1 cellular context compared by ENCODE assay signal in genomic region chr17:44348988-44349364, GRCh38.
TF ChIP-seq lines count a peak whose summit lies in the region.

No MANE protein-coding gene starts in this region.

TF ChIP-seq in GM12878, 131 proteins besides CTCF, POLR2A, EP300 and RAD21:
- no peak for TF ChIP-seq KAT2A (conservative IDR thresholded peaks at IDR 0.05; ENCODE audit: control insufficient read depth, low read depth, low read length)
- TF ChIP-seq CREM (IDR thresholded peaks at IDR 0.05; ENCODE audit: low read depth), result no peak
- no peak for TF ChIP-seq SMARCA5 (IDR thresholded peaks at IDR 0.05)
- no peak for TF ChIP-seq EED (IDR thresholded peaks at IDR 0.05; ENCODE audit: low read depth)
- TF ChIP-seq SRF (IDR thresholded peaks at IDR 0.05; ENCODE audit: low read depth in 2 of 2, low read length in 2 of 2), result no peak
- TF ChIP-seq, protein P1, sequence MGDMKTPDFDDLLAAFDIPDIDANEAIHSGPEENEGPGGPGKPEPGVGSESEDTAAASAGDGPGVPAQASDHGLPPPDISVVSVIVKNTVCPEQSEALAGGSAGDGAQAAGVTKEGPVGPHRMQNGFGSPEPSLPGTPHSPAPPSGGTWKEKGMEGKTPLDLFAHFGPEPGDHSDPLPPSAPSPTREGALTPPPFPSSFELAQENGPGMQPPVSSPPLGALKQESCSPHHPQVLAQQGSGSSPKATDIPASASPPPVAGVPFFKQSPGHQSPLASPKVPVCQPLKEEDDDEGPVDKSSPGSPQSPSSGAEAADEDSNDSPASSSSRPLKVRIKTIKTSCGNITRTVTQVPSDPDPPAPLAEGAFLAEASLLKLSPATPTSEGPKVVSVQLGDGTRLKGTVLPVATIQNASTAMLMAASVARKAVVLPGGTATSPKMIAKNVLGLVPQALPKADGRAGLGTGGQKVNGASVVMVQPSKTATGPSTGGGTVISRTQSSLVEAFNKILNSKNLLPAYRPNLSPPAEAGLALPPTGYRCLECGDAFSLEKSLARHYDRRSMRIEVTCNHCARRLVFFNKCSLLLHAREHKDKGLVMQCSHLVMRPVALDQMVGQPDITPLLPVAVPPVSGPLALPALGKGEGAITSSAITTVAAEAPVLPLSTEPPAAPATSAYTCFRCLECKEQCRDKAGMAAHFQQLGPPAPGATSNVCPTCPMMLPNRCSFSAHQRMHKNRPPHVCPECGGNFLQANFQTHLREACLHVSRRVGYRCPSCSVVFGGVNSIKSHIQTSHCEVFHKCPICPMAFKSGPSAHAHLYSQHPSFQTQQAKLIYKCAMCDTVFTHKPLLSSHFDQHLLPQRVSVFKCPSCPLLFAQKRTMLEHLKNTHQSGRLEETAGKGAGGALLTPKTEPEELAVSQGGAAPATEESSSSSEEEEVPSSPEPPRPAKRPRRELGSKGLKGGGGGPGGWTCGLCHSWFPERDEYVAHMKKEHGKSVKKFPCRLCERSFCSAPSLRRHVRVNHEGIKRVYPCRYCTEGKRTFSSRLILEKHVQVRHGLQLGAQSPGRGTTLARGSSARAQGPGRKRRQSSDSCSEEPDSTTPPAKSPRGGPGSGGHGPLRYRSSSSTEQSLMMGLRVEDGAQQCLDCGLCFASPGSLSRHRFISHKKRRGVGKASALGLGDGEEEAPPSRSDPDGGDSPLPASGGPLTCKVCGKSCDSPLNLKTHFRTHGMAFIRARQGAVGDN (IDR thresholded peaks at IDR 0.05), result no peak
- no peak for TF ChIP-seq RUNX3 (IDR thresholded peaks at IDR 0.05; ENCODE audit: low read length)
